26 cellular contexts compared by ENCODE assay signal in genomic region chr12:121911824-121912585, GRCh38. TPM values are rescaled to one million over a fixed set of nuclear protein-coding genes. Genes with fewer than 3 reads are reported as not detected.
DNase-seq lines count a peak whose midpoint lies in the region; FAIRE-seq and TF ChIP-seq lines count a peak whose summit lies in the region.
"Had no signal": no experiment of that assay in that cellular context is flagged by ENCODE, and none has a peak within 500 bp of the region (broad histone marks: within the 10 kb centered on the region; RNA-seq: fewer than 3 reads in every experiment).

No MANE protein-coding gene starts in this region.

- TF ChIP-seq CTCF in bronchial epithelial cell (IDR thresholded peaks at IDR 0.05; ENCODE audit: insufficient read depth, low read length, severe bottlenecking), result no peak
- TF ChIP-seq CTCF in progenitor cell of endocrine pancreas (IDR thresholded peaks at IDR 0.05; ENCODE audit: unreplicated experiment), result no peak

- CTCF ChIA-PET in CD8-positive, alpha-beta memory T cell (lab: Charles Lee), result interaction anchor here (0.6 to 0.7 kb wide), 2 partner anchors 135 to 616 kb away, joined by 3 to 5 read pairs; partner anchors contain the start of gene CAMKK2
- CTCF ChIA-PET in activated CD4-positive, alpha-beta memory T cell treated with anti-CD3 and anti-CD28 coated beads for 36 hours (lab: Charles Lee), result interaction anchor here (0.6 to 2.1 kb wide), 6 partner anchors 24 to 328 kb away, joined by 3 to 9 read pairs (median 4); partner anchors contain the start of gene PSMD9

- no peak for FAIRE-seq in bronchial epithelial cell (lab: Jason Lieb, UNC)
- FAIRE-seq: A204.1, frontal cortex, small intestine had no signal

- POLR2A ChIA-PET in CD8-positive, alpha-beta memory T cell (lab: Charles Lee), result interaction anchor here (0.7 kb wide), 2 partner anchors 88 to 114 kb away, joined by 4 to 6 read pairs; no protein-coding TSS in a partner anchor
- POLR2A ChIA-PET in activated CD4-positive, alpha-beta memory T cell treated with anti-CD3 and anti-CD28 coated beads for 36 hours (lab: Charles Lee), result interaction anchor here (1.2 kb wide), 1 partner anchor 24 kb away, joined by 3 read pairs; the partner anchor contains the start of gene PSMD9

- H3K9me3 ChIP-seq in CD8-positive, alpha-beta memory T cell (ENCODE audit: low read length), result no peaks in the 10 kb centered on the region
- H3K9me3 ChIP-seq: BLaER1 treated with 17β-estradiol and CSF1 and Interleukin-3, amounts not matched to agents 10 nM and 100 nM; body of pancreas; upper lobe of left lung had no signal

- no peak overlapping the region for H3K4me3 ChIP-seq in CD8-positive, alpha-beta memory T cell (ENCODE audit: low read length)
- H3K4me3 ChIP-seq in bronchial epithelial cell (ENCODE audit: low read depth, low read length), result no peak overlapping the region
- H3K4me3 ChIP-seq: BLaER1 treated with 17β-estradiol and CSF1 and Interleukin-3, amounts not matched to agents 10 nM and 100 nM; body of pancreas; PC-9; upper lobe of left lung had no signal

- no peaks in the 10 kb centered on the region for H3K9me3 Mint-ChIP-seq in CD8-positive, alpha-beta memory T cell
- H3K9me3 Mint-ChIP-seq in activated CD4-positive, alpha-beta memory T cell treated with anti-CD3 and anti-CD28 coated beads for 36 hours, result no peaks in the 10 kb centered on the region
- no peaks in the 10 kb centered on the region for H3K9me3 Mint-ChIP-seq in progenitor cell of endocrine pancreas (ENCODE audit: low read depth)
- H3K9me3 Mint-ChIP-seq: nephron; stimulated activated memory B cell treated with anti-CD40 and anti-IgM and Interleukin-4, amounts not matched to agents 10 μg/mL and 1 μg/mL and 100 μg/mL, for 72 hours had no signal

- intact Hi-C loops in activated CD4-positive, alpha-beta memory T cell treated with anti-CD3 and anti-CD28 coated beads for 36 hours (cut with micrococcal nuclease), result loop anchor here (2.0 to 10.0 kb wide), 2 partner anchors 79 to 113 kb away; partner anchors contain the start of gene BCL7A

- no peaks in the 10 kb centered on the region for H3K27me3 Mint-ChIP-seq in CD8-positive, alpha-beta memory T cell
- no peaks in the 10 kb centered on the region for H3K27me3 Mint-ChIP-seq in activated CD4-positive, alpha-beta memory T cell treated with anti-CD3 and anti-CD28 coated beads for 36 hours
- H3K27me3 Mint-ChIP-seq in progenitor cell of endocrine pancreas, result no peaks in the 10 kb centered on the region
- H3K27me3 Mint-ChIP-seq: stimulated activated memory B cell treated with anti-CD40 and anti-IgM and Interleukin-4, amounts not matched to agents 10 μg/mL and 1 μg/mL and 100 μg/mL, for 72 hours had no signal

- peaks cover 7 to 13% (median 13%) of the 10 kb centered on the region in 3 donors for H3K4me1 Mint-ChIP-seq in CD8-positive, alpha-beta memory T cell
- peaks cover 12% of the 10 kb centered on the region for H3K4me1 Mint-ChIP-seq in activated CD4-positive, alpha-beta memory T cell treated with anti-CD3 and anti-CD28 coated beads for 36 hours (ENCODE audit: low read depth)
- H3K4me1 Mint-ChIP-seq in progenitor cell of endocrine pancreas (ENCODE audit: low read depth), result no peaks in the 10 kb centered on the region
- H3K4me1 Mint-ChIP-seq: nephron had no signal

- no peaks in the 10 kb centered on the region for H3K27me3 ChIP-seq in CD8-positive, alpha-beta memory T cell (ENCODE audit: insufficient read depth, low read length, poor library complexity, severe bottlenecking)
- H3K27me3 ChIP-seq in bronchial epithelial cell (ENCODE audit: control insufficient read depth, insufficient read depth, low read length), result no peaks in the 10 kb centered on the region
- H3K27me3 ChIP-seq: BLaER1 treated with 17β-estradiol and CSF1 and Interleukin-3, amounts not matched to agents 10 nM and 100 nM; body of pancreas; upper lobe of left lung had no signal

- peak; percentile 37 to 57 for DNase-seq in activated CD4-positive, alpha-beta T cell treated with anti-CD3 and anti-CD28 coated beads, Interleukin-2, amount 50 U/mL, for 48 hours
- DNase-seq in activated CD4-positive, alpha-beta T cell treated with anti-CD3 and anti-CD28 coated beads for 4 hours, result no peak
- no peak for DNase-seq in CD8-positive, alpha-beta memory T cell
- peak; percentile 69 for DNase-seq in activated CD4-positive, alpha-beta memory T cell treated with anti-CD3 and anti-CD28 coated beads for 36 hours
- DNase-seq in bronchial epithelial cell (ENCODE audit: low read depth), result peak; percentile 84
- no peak for DNase-seq in Ammon's horn (ENCODE audit: low spot score)
- no peak for DNase-seq in NCI-H748 (lab: John Stamatoyannopoulos, UW; ENCODE audit: unreplicated experiment)
- no peak for DNase-seq in progenitor cell of endocrine pancreas (ENCODE audit: low spot score, unreplicated experiment)
- DNase-seq: activated gamma-delta T cell treated with Interleukin-2 at 50 U/mL for 16 hours, body of pancreas, cortex of kidney, kidney glomerular epithelial cell, mesendoderm, NCI-H1105, NCI-H748 treated with DMSO at 0.1 percent for 48 hours, PC-9, small intestine, upper lobe of left lung had no signal

- peak overlapping the region in 1 of 7 donors; percentile 0 for H3K4me3 Mint-ChIP-seq in CD8-positive, alpha-beta memory T cell
- peak overlapping the region; percentile 31 for H3K4me3 Mint-ChIP-seq in activated CD4-positive, alpha-beta memory T cell treated with anti-CD3 and anti-CD28 coated beads for 36 hours
- H3K4me3 Mint-ChIP-seq in progenitor cell of endocrine pancreas (ENCODE audit: low read depth), result no peak overlapping the region
- H3K4me3 Mint-ChIP-seq: nephron; stimulated activated memory B cell treated with anti-CD40 and anti-IgM and Interleukin-4, amounts not matched to agents 10 μg/mL and 1 μg/mL and 100 μg/mL, for 72 hours had no signal

- no peaks in the 10 kb centered on the region for H3K4me1 ChIP-seq in CD8-positive, alpha-beta memory T cell (ENCODE audit: insufficient read depth, low read length)
- H3K4me1 ChIP-seq: body of pancreas, upper lobe of left lung had no signal

- H3K27ac ChIP-seq in CD8-positive, alpha-beta memory T cell (ENCODE audit: low read depth, low read length), result no peak overlapping the region
- H3K27ac ChIP-seq: BLaER1 treated with 17β-estradiol and CSF1 and Interleukin-3, amounts not matched to agents 10 nM and 100 nM; body of pancreas; PC-9; upper lobe of left lung had no signal

- peaks cover 6% of the 10 kb centered on the region for H3K36me3 ChIP-seq in CD8-positive, alpha-beta memory T cell (ENCODE audit: insufficient read depth, low read length)
- peaks cover 8% of the 10 kb centered on the region for H3K36me3 ChIP-seq in bronchial epithelial cell (ENCODE audit: control insufficient read depth, insufficient read depth, low read length)

- peaks cover 4 to 54% (median 17%) of the 10 kb centered on the region in 3 donors for H3K36me3 Mint-ChIP-seq in CD8-positive, alpha-beta memory T cell
- H3K36me3 Mint-ChIP-seq in activated CD4-positive, alpha-beta memory T cell treated with anti-CD3 and anti-CD28 coated beads for 36 hours, result peaks cover 27% of the 10 kb centered on the region
- H3K36me3 Mint-ChIP-seq in progenitor cell of endocrine pancreas (ENCODE audit: insufficient read depth), result peaks cover 20% of the 10 kb centered on the region

- H3K27ac Mint-ChIP-seq in CD8-positive, alpha-beta memory T cell, result peak overlapping the region in 6 of 8 donors; percentile 26 to 73 (median 67)
- peak overlapping the region; percentile 66 for H3K27ac Mint-ChIP-seq in activated CD4-positive, alpha-beta memory T cell treated with anti-CD3 and anti-CD28 coated beads for 36 hours
- no peak overlapping the region for H3K27ac Mint-ChIP-seq in progenitor cell of endocrine pancreas
- H3K27ac Mint-ChIP-seq: nephron; stimulated activated memory B cell treated with anti-CD40 and anti-IgM and Interleukin-4, amounts not matched to agents 10 μg/mL and 1 μg/mL and 100 μg/mL, for 72 hours had no signal

RNA-seq across cellular contexts. Expression of gene CFAP251, which starts 6.4 kb away (rescaled TPM):
- total RNA-seq in CD8-positive, alpha-beta memory T cell, result under 1 TPM; 0.31 to 0.72 TPM
- not detected for polyA plus RNA-seq in CD8-positive, alpha-beta memory T cell
- 1 to 10 TPM; 1.3 to 1.6 TPM for total RNA-seq in activated CD4-positive, alpha-beta memory T cell treated with anti-CD3 and anti-CD28 coated beads for 36 hours
- total RNA-seq in bronchial epithelial cell (13.7 and 13.8 TPM in 2 replicates), progenitor cell of endocrine pancreas (8.9 and 9.3 TPM in 2 replicates)

RNA-seq across cellular contexts. Expression of gene PSMD9, which starts 23.4 kb away (rescaled TPM):
- total RNA-seq in CD8-positive, alpha-beta memory T cell, result 10 to 100 TPM; 83.7 to 89.9 TPM
- polyA plus RNA-seq in CD8-positive, alpha-beta memory T cell, result 99.3 TPM
- 10 to 100 TPM; 60.7 to 64.1 TPM for total RNA-seq in activated CD4-positive, alpha-beta memory T cell treated with anti-CD3 and anti-CD28 coated beads for 36 hours
- total RNA-seq in bronchial epithelial cell (85.3 and 126 TPM in 2 replicates), progenitor cell of endocrine pancreas (33.5 and 38.8 TPM in 2 replicates)

RNA-seq across cellular contexts. Expression of gene HPD, which starts 53.3 kb away (rescaled TPM):
- total RNA-seq in CD8-positive, alpha-beta memory T cell, result not detected
- polyA plus RNA-seq in CD8-positive, alpha-beta memory T cell, result not detected
- not detected for total RNA-seq in activated CD4-positive, alpha-beta memory T cell treated with anti-CD3 and anti-CD28 coated beads for 36 hours
- total RNA-seq in bronchial epithelial cell (0.79 TPM in 1 of 2 replicates, not detected in the other), progenitor cell of endocrine pancreas (not detected in 2 replicates)
- total RNA-seq: frontal cortex, HT-29, pulmonary artery endothelial cell, SK-MEL-5 had no signal

Comparison
In these comparisons a context has a peak if more than half of its experiments do, and no peak if none do; other contexts are left out.
1. DNase-seq: peak in activated CD4-positive, alpha-beta T cell treated with anti-CD3 and anti-CD28 coated beads, Interleukin-2, amount 50 U/mL, for 48 hours (2 of 2), activated CD4-positive, alpha-beta memory T cell treated with anti-CD3 and anti-CD28 coated beads for 36 hours (single experiment) and bronchial epithelial cell (single experiment); none in activated CD4-positive, alpha-beta T cell treated with anti-CD3 and anti-CD28 coated beads for 4 hours (0 of 2), CD8-positive, alpha-beta memory T cell (0 of 5), Ammon's horn (single experiment), NCI-H748 (single experiment) and progenitor cell of endocrine pancreas (single experiment).